ENCODE assay signal across 8 cellular contexts in genomic region chr3:184174646-184175492, GRCh38. TPM values are rescaled to one million over a fixed set of nuclear protein-coding genes. Genes with fewer than 3 reads are reported as not detected.
DNase-seq lines count a peak whose midpoint lies in the region; TF ChIP-seq lines count a peak whose summit lies in the region.

TSS of gene AP2M1 (plus strand) at chr3:184174855. CDS start at chr3:184176994, 2,139 bp downstream.

- TF ChIP-seq RAD21 in neural cell (conservative IDR thresholded peaks at IDR 0.05): peak; percentile 25

- WGBS in stomach, 5 donors: 0 to 1% (median 0%) methylated on average over 23 to 73 of the region's 73 CpGs

- DNase-seq in HAP-1 (ENCODE audit: low spot score in 2 of 2) (peak; percentile 97 to 99), MM.1S (peak; percentile 100), SIG-M5 (lab: John Stamatoyannopoulos, UW) (peak; percentile 96), activated gamma-delta T cell (lab: John Stamatoyannopoulos, UW) (peak; percentile 94), fibroblast of the conjunctiva (ENCODE audit: low read depth) (peak; percentile 100), stomach (peak; percentile 99)

- H3K4me2 ChIP-seq in MM.1S (ENCODE audit: low read depth, low read length): peak within 1 kb of the TSS; percentile 82
- peak within 1 kb of the TSS; percentile 100 for H3K4me2 ChIP-seq in neural cell (ENCODE audit: low read length)

- in situ Hi-C loops in HAP-1 (cut with MboI; ENCODE audit: low sequenced_read_pairs): no loop called here

- TF ChIP-seq CTCF in MM.1S (IDR thresholded peaks at IDR 0.05; ENCODE audit: low read length): 0 out of 2 replicates have a peak, but pooled peaks have one; percentile 6
- TF ChIP-seq CTCF in neural cell (IDR thresholded peaks at IDR 0.05; ENCODE audit: poor library complexity, severe bottlenecking): no peak
- no peak for TF ChIP-seq CTCF in stomach (IDR thresholded peaks at IDR 0.05)

- H3K27me3 ChIP-seq in HAP-1 (ENCODE audit: low read depth): no peaks in the 10 kb centered on the region
- H3K27me3 ChIP-seq in MM.1S (replicated peaks; ENCODE audit: insufficient read depth, low read length): no peaks in the 10 kb centered on the region
- H3K27me3 ChIP-seq in neural cell (ENCODE audit: insufficient read depth, low read depth, low read length): no peaks in the 10 kb centered on the region
- H3K27me3 ChIP-seq in stomach: no peaks in the 10 kb centered on the region

- H3K9me2 ChIP-seq in MM.1S (replicated peaks; ENCODE audit: insufficient read depth, low read length) (no peaks in the 10 kb centered on the region), neural cell (ENCODE audit: insufficient read depth, low read length) (no peaks in the 10 kb centered on the region)

- H3K36me3 ChIP-seq in ES-I3 (ENCODE audit: insufficient read depth, low read length): peaks cover 22% of the 10 kb centered on the region
- peaks cover 48% of the 10 kb centered on the region for H3K36me3 ChIP-seq in HAP-1 (replicated peaks)
- H3K36me3 ChIP-seq in MM.1S (replicated peaks; ENCODE audit: insufficient read depth, low read length): no peaks in the 10 kb centered on the region
- H3K36me3 ChIP-seq in neural cell (ENCODE audit: insufficient read depth, low read length): peaks cover 1% of the 10 kb centered on the region
- peaks cover 46 to 59% (median 59%) of the 10 kb centered on the region in 4 donors for H3K36me3 ChIP-seq in stomach

- peaks cover 40% of the 10 kb centered on the region for H3K79me2 ChIP-seq in MM.1S (ENCODE audit: low read length)
- peaks cover 33% of the 10 kb centered on the region for H3K79me2 ChIP-seq in neural cell (replicated peaks; ENCODE audit: insufficient read depth, low read length)

- 0 out of 2 replicates have a peak, but pooled peaks cover 6% of the 10 kb centered on the region for H3F3A ChIP-seq in MM.1S (ENCODE audit: insufficient read depth, low read length)
- no peaks in the 10 kb centered on the region for H3F3A ChIP-seq in neural cell (ENCODE audit: insufficient read depth, low read length, poor library complexity, severe bottlenecking)

- peaks cover 37% of the 10 kb centered on the region for H3K4me1 ChIP-seq in ES-I3 (ENCODE audit: insufficient read depth, low read length)
- peaks cover 12% of the 10 kb centered on the region for H3K4me1 ChIP-seq in HAP-1
- H3K4me1 ChIP-seq in MM.1S (ENCODE audit: low read length): peaks cover 16% of the 10 kb centered on the region; the same call in 1 of the 2 replicates
- H3K4me1 ChIP-seq in stomach: peaks cover 29 to 54% (median 49%) of the 10 kb centered on the region in 4 donors

- intact Hi-C loops in stomach (cut with DNase I; ENCODE audit: low total_unique reads): no loop called here

- H3K4me3 ChIP-seq in HAP-1 (peak within 1 kb of the TSS; percentile 93), MM.1S (ENCODE audit: low read length) (peak within 1 kb of the TSS; percentile 93), neural cell (ENCODE audit: low read length) (peak within 1 kb of the TSS; percentile 100), stomach (peak within 1 kb of the TSS; percentile 87 to 100 (median 96))

- TF ChIP-seq EP300 in neural cell (conservative IDR thresholded peaks at IDR 0.05; ENCODE audit: poor library complexity, severe bottlenecking): no peak
- no peak for TF ChIP-seq EP300 in stomach (IDR thresholded peaks at IDR 0.05)

- H2AFZ ChIP-seq in MM.1S (ENCODE audit: low read length): peak within 1 kb of the TSS; percentile 92
- peak within 1 kb of the TSS; percentile 65 for H2AFZ ChIP-seq in neural cell (ENCODE audit: low read depth, low read length)

- TF ChIP-seq POLR2A in stomach (IDR thresholded peaks at IDR 0.05): peak in 1 of 4 donors; percentile 58

- H3K27ac ChIP-seq in MM.1S (ENCODE audit: low read length) (no peak within 1 kb of the TSS), neural cell (ENCODE audit: low read length) (peak within 1 kb of the TSS; percentile 87), stomach (peak within 1 kb of the TSS; percentile 89 to 94 (median 92))

- H3K9ac ChIP-seq in ES-I3 (ENCODE audit: low read depth, low read length): peak within 1 kb of the TSS; percentile 86
- peak within 1 kb of the TSS; percentile 81 for H3K9ac ChIP-seq in MM.1S (ENCODE audit: low read length)
- H3K9ac ChIP-seq in neural cell (ENCODE audit: low read length): peak within 1 kb of the TSS; percentile 98

- H3K9me3 ChIP-seq in ES-I3 (ENCODE audit: control insufficient read depth, insufficient read depth, low read length) (no peaks in the 10 kb centered on the region), HAP-1 (no peaks in the 10 kb centered on the region), MM.1S (replicated peaks; ENCODE audit: insufficient read depth, low read length) (no peaks in the 10 kb centered on the region), neural cell (ENCODE audit: low read length) (no peaks in the 10 kb centered on the region), stomach (no peaks in the 10 kb centered on the region)

- no peaks in the 10 kb centered on the region for H4K20me1 ChIP-seq in MM.1S (ENCODE audit: insufficient read depth, low read length)
- peaks cover 6% of the 10 kb centered on the region for H4K20me1 ChIP-seq in neural cell (ENCODE audit: insufficient read depth)

TF ChIP-seq in neural cell, 6 proteins besides CTCF, POLR2A, EP300 and RAD21:
- no peak for TF ChIP-seq EZH2 (IDR thresholded peaks at IDR 0.05; ENCODE audit: borderline replicate concordance, insufficient read depth, low read length, poor library complexity, severe bottlenecking)
- peak; percentile 21 for TF ChIP-seq SMC3 (conservative IDR thresholded peaks at IDR 0.05; ENCODE audit: poor library complexity)
- TF ChIP-seq POLR2AphosphoS5 (IDR thresholded peaks at IDR 0.05): peak; percentile 95
- no peak for TF ChIP-seq REST (IDR thresholded peaks at IDR 0.05; ENCODE audit: borderline replicate concordance)
- TF ChIP-seq MXI1 (conservative IDR thresholded peaks at IDR 0.05; ENCODE audit: poor library complexity, severe bottlenecking): peak; percentile 55
- peak; percentile 36 for TF ChIP-seq TAF1 (IDR thresholded peaks at IDR 0.05; ENCODE audit: low read depth)

RNA-seq across cellular contexts. Expression of gene AP2M1, which starts in this region (rescaled TPM):
- polyA plus RNA-seq in neural cell: 551 and 561 TPM in 2 replicates
- polyA minus RNA-seq in neural cell: 453 and 461 TPM in 2 replicates
- 100 to 1,000 TPM in 4 of 5 donors, 10 to 100 TPM in 1; 96.2 to 204 (median 134) TPM for total RNA-seq in stomach
- 100 to 1,000 TPM; 143 to 220 (median 208) TPM for polyA plus RNA-seq in stomach
